11 cellular contexts compared by ENCODE assay signal in the genomic region with DNA sequence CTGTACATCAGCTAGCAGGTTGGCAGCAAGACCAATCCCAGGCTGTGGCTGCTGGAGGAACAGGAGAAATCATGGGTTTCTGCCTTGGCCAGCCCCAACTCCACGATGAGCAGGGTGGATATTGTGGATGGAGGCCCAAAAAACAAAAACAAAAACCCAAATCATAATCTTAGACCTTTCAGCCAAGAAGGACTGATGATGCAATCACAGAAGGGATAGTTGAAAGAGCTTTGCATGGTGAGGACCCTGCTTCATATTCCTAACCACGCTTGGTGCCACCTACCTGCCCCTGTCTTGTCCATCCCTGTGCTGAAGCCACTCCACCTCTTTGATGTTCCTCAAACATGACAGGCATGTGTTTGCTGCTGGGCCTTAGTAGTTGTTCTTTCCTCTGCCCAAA.
"Had no signal": no experiment of that assay in that cellular context is flagged by ENCODE, and none has a peak within 500 bp of the region (broad histone marks: within the 10 kb centered on the region; RNA-seq: fewer than 3 reads in every experiment).

No MANE protein-coding gene starts in this region.

- H3K9ac ChIP-seq: GM23248 had no signal

- H3K9me3 ChIP-seq: HAP-1 had no signal

- H2AFZ ChIP-seq: GM23248, GM23338 had no signal

- H3K4me3 Mint-ChIP-seq: GM23338, H9, HFFc6 had no signal

- H3K4me1 ChIP-seq: HAP-1 had no signal

- H3K9me3 Mint-ChIP-seq: GM23338, HFFc6 had no signal

- H3K4me2 ChIP-seq: GM23338 had no signal

- DNase-seq: GM23248, GOT3, H7, H9, HCEC 1CT, HFFc6 had no signal

- H3K27ac Mint-ChIP-seq: GM23338, H9, HFFc6 had no signal

- H3K27ac ChIP-seq: GM23248 had no signal

- H3K4me3 ChIP-seq: GM23248, GM23338, HAP-1 had no signal

- H3K36me3 ChIP-seq: HAP-1 had no signal

- H3K4me1 Mint-ChIP-seq: H9 had no signal

- ATAC-seq: GM23338, HCT116 had no signal

- FAIRE-seq: H1, H54 had no signal
